8 cellular contexts compared by ENCODE assay signal in the genomic region with DNA sequence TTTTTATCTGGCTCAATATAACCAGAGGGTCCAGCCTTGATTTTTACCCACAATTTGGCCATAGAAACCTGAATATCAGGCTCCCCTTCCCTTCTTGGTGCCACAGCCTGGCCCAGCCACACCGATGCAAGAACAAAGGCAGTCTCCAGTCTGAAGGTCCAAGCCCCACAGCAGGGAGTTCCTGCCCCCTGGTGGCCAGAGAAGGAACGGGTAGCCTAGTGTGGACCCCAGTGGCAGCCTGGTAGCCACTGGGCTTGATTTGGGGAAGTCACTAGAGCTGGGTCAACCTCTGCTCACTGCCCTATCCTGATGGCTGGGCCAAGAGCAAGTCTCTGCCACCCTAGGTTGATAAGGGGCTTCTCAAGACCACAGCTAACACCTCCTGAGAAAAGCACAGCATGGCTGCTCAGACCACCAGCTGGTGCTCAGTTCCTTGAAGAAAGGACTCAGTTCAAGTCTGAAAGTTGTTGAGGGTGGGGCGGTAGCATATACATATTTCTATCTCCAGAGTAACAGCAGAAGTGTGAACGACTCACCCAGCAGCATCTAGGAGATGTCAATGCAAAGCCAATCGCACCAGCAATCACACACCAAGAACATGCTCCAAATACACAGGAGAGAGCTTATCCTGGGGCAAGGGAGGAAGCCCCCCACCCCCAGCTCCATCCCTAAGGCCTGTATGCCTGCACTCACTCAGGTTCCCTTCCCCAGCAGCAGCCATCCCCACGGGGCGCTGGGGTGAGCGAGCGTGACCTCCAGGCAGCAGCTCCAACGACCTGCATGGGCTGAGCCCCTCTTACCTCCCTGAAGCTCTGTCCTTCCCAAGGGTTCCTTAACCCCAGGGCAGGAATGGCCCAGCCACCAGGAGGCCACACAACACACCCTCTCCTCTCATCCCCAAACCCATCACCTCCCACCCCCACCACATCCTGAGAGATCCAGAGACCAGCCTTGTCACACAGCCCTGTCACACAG. TPM values are rescaled to one million over a fixed set of nuclear protein-coding genes. Genes with fewer than 3 reads are reported as not detected.
DNase-seq lines count a peak whose midpoint lies in the region; ATAC-seq, FAIRE-seq and TF ChIP-seq lines count a peak whose summit lies in the region.

No MANE protein-coding gene starts in this region.

- DNase-seq in HK-2 (ENCODE audit: unreplicated experiment): peak; percentile 68
- peak; percentile 57 for DNase-seq in RCC 7860 (ENCODE audit: low spot score)
- DNase-seq in activated T-cell treated with anti-CD3 and anti-CD28 coated beads, Interleukin-2, amount 50 U/mL, for 72 hours: peak; percentile 85 to 88
- peak; percentile 77 for DNase-seq in fibroblast of peridontal ligament (ENCODE audit: extremely low read depth)
- DNase-seq in stimulated activated naive CD4-positive, alpha-beta T cell treated with Interleukin-2 at 50 U/mL for 16 hours (lab: John Stamatoyannopoulos, UW): peak; percentile 78

- H3K4me3 Mint-ChIP-seq in activated T-cell treated with anti-CD3 and anti-CD28 coated beads, Interleukin-2, amount 50 U/mL, for 72 hours: no peak overlapping the region
- H3K4me3 Mint-ChIP-seq in nephron: no peak overlapping the region

- TF ChIP-seq CTCF in GM12872 (IDR thresholded peaks at IDR 0.05; ENCODE audit: insufficient read depth, low read depth, low read length): peak; percentile 96
- peak; percentile 78 to 82 (median 81) for TF ChIP-seq CTCF in nephron (IDR thresholded peaks at IDR 0.05; ENCODE audit: unreplicated experiment in 3 of 3)

- peak; percentile 95 to 97 for ATAC-seq in activated T-cell treated with anti-CD3 and anti-CD28 coated beads, Interleukin-2, amount 50 U/mL, for 72 hours (replicated peaks in 1 of 2)
- no peak for ATAC-seq in GM18861 (IDR thresholded peaks at IDR 0.05; ENCODE audit: unreplicated experiment)

- no peak overlapping the region for H3K27ac Mint-ChIP-seq in activated T-cell treated with anti-CD3 and anti-CD28 coated beads, Interleukin-2, amount 50 U/mL, for 72 hours
- peak overlapping the region in 1 of 3 experiments; percentile 57 for H3K27ac Mint-ChIP-seq in nephron

- H3K36me3 Mint-ChIP-seq in activated T-cell treated with anti-CD3 and anti-CD28 coated beads, Interleukin-2, amount 50 U/mL, for 72 hours (ENCODE audit: insufficient read depth in 2 of 2): no peaks in the 10 kb centered on the region
- peaks cover 15% of the 10 kb centered on the region for H3K36me3 Mint-ChIP-seq in nephron (ENCODE audit: low read depth)

- no peaks in the 10 kb centered on the region for H3K4me1 Mint-ChIP-seq in activated T-cell treated with anti-CD3 and anti-CD28 coated beads, Interleukin-2, amount 50 U/mL, for 72 hours (ENCODE audit: low read depth)
- peaks cover 10% of the 10 kb centered on the region for H3K4me1 Mint-ChIP-seq in nephron

- FAIRE-seq in RCC 7860 (lab: Jason Lieb, UNC): no peak

- no peaks in the 10 kb centered on the region for H3K27me3 Mint-ChIP-seq in activated T-cell treated with anti-CD3 and anti-CD28 coated beads, Interleukin-2, amount 50 U/mL, for 72 hours (ENCODE audit: low read depth)
- no peaks in the 10 kb centered on the region for H3K27me3 Mint-ChIP-seq in nephron (ENCODE audit: low read depth)

- no peaks in the 10 kb centered on the region for H3K9me3 Mint-ChIP-seq in activated T-cell treated with anti-CD3 and anti-CD28 coated beads, Interleukin-2, amount 50 U/mL, for 72 hours
- H3K9me3 Mint-ChIP-seq in nephron: no peaks in the 10 kb centered on the region

RNA-seq across cellular contexts. Expression of gene PFKFB4, which starts 7.6 kb away (rescaled TPM):
- total RNA-seq in activated T-cell treated with anti-CD3 and anti-CD28 coated beads, Interleukin-2, amount 50 U/mL, for 72 hours: 10 to 100 TPM in 1 of 2 donors, 1 to 10 TPM in 1; 8.5 to 18.0 TPM

RNA-seq across cellular contexts. Expression of gene UCN2, which starts 14.6 kb away (rescaled TPM):
- not detected for total RNA-seq in activated T-cell treated with anti-CD3 and anti-CD28 coated beads, Interleukin-2, amount 50 U/mL, for 72 hours

RNA-seq across cellular contexts. Expression of gene SHISA5, which starts 45.0 kb away (rescaled TPM):
- total RNA-seq in activated T-cell treated with anti-CD3 and anti-CD28 coated beads, Interleukin-2, amount 50 U/mL, for 72 hours: 100 to 1,000 TPM in 1 of 2 donors, 10 to 100 TPM in 1; 69.3 to 101 TPM

RNA-seq across cellular contexts. Expression of gene COL7A1, which starts 46.1 kb away (rescaled TPM):
- total RNA-seq in activated T-cell treated with anti-CD3 and anti-CD28 coated beads, Interleukin-2, amount 50 U/mL, for 72 hours: 1 to 10 TPM; 4.4 to 5.3 TPM
